ENCODE assay signal across 11 cellular contexts in the genomic region with DNA sequence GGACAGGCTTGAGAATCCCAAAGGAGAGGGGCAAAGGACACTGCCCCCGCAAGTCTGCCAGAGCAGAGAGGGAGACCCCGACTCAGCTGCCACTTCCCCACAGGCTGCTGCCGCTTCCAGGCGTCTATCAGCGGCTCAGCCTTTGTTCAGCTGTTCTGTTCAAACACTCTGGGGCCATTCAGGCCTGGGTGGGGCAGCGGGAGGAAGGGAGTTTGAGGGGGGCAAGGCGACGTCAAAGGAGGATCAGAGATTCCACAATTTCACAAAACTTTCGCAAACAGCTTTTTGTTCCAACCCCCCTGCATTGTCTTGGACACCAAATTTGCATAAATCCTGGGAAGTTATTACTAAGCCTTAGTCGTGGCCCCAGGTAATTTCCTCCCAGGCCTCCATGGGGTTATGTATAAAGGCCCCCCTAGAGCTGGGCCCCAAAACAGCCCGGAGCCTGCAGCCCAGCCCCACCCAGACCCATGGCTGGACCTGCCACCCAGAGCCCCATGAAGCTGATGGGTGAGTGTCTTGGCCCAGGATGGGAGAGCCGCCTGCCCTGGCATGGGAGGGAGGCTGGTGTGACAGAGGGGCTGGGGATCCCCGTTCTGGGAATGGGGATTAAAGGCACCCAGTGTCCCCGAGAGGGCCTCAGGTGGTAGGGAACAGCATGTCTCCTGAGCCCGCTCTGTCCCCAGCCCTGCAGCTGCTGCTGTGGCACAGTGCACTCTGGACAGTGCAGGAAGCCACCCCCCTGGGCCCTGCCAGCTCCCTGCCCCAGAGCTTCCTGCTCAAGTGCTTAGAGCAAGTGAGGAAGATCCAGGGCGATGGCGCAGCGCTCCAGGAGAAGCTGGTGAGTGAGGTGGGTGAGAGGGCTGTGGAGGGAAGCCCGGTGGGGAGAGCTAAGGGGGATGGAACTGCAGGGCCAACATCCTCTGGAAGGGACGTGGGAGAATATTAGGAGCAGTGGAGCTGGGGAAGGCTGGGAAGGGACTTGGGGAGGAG. TPM values are rescaled to one million over a fixed set of nuclear protein-coding genes. Genes with fewer than 3 reads are reported as not detected.
DNase-seq lines count a peak whose midpoint lies in the region; ATAC-seq and TF ChIP-seq lines count a peak whose summit lies in the region.
"Had no signal": no experiment of that assay in that cellular context is flagged by ENCODE, and none has a peak within 500 bp of the region (broad histone marks: within the 10 kb centered on the region; RNA-seq: fewer than 3 reads in every experiment).

A gene with protein sequence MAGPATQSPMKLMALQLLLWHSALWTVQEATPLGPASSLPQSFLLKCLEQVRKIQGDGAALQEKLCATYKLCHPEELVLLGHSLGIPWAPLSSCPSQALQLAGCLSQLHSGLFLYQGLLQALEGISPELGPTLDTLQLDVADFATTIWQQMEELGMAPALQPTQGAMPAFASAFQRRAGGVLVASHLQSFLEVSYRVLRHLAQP (plus strand): TSS at position 436 of the 993 bp plus-strand sequence. CDS start 35 bp downstream, at position 471.

- H4K20me1 ChIP-seq in hepatocyte (ENCODE audit: insufficient read depth, poor library complexity, severe bottlenecking): no peaks in the 10 kb centered on the region
- no peaks in the 10 kb centered on the region for H4K20me1 ChIP-seq in MM.1S (ENCODE audit: insufficient read depth, low read length)

- peaks cover 17 to 22% of the 10 kb centered on the region in 2 donors for H3K4me1 ChIP-seq in breast epithelium
- peaks cover 24 to 39% of the 10 kb centered on the region in 2 donors for H3K4me1 ChIP-seq in adrenal gland (replicated peaks in 1 of 2)
- peaks cover 14% of the 10 kb centered on the region for H3K4me1 ChIP-seq in hepatocyte (ENCODE audit: insufficient read depth)
- peaks cover 24 to 44% (median 34%) of the 10 kb centered on the region in 4 donors for H3K4me1 ChIP-seq in transverse colon
- H3K4me1 ChIP-seq in MM.1S (ENCODE audit: low read length): no peaks in the 10 kb centered on the region

- no peaks in the 10 kb centered on the region for H3K9me3 Mint-ChIP-seq in MCF 10A (ENCODE audit: unreplicated experiment)
- H3K9me3 Mint-ChIP-seq in stimulated activated memory B cell treated with anti-CD40 and anti-IgM and Interleukin-4, amounts not matched to agents 10 μg/mL and 1 μg/mL and 100 μg/mL, for 72 hours: no peaks in the 10 kb centered on the region

- peaks cover 20% of the 10 kb centered on the region for H3K36me3 Mint-ChIP-seq in MCF 10A (ENCODE audit: insufficient read depth, unreplicated experiment)
- peaks cover 22% of the 10 kb centered on the region for H3K36me3 Mint-ChIP-seq in stimulated activated memory B cell treated with anti-CD40 and anti-IgM and Interleukin-4, amounts not matched to agents 10 μg/mL and 1 μg/mL and 100 μg/mL, for 72 hours

- H3K27ac Mint-ChIP-seq in MCF 10A (ENCODE audit: low read depth, unreplicated experiment): peak within 1 kb of the TSS; percentile 39
- H3K27ac Mint-ChIP-seq in stimulated activated memory B cell treated with anti-CD40 and anti-IgM and Interleukin-4, amounts not matched to agents 10 μg/mL and 1 μg/mL and 100 μg/mL, for 72 hours: no peak within 1 kb of the TSS

- H3F3A ChIP-seq in MM.1S (ENCODE audit: insufficient read depth, low read length): no peaks in the 10 kb centered on the region

- peaks cover 35% of the 10 kb centered on the region for H3K4me1 Mint-ChIP-seq in MCF 10A (ENCODE audit: insufficient read depth, unreplicated experiment)
- peaks cover 8% of the 10 kb centered on the region for H3K4me1 Mint-ChIP-seq in stimulated activated memory B cell treated with anti-CD40 and anti-IgM and Interleukin-4, amounts not matched to agents 10 μg/mL and 1 μg/mL and 100 μg/mL, for 72 hours

- TF ChIP-seq POLR2A in breast epithelium (IDR thresholded peaks at IDR 0.05) (no peak), adrenal gland (IDR thresholded peaks at IDR 0.05) (no peak), transverse colon (IDR thresholded peaks at IDR 0.05) (peak; percentile 41)

- POLR2A ChIA-PET in MCF 10A (lab: Yijun Ruan, JAX): interaction anchor here (0.7 to 8.1 kb wide), 14 partner anchors 7 to 165 kb away, joined by 3 to 164 read pairs (median 4); partner anchors contain the start of genes CASC3, MED24, NR1D1 and PSMD3

- H3K36me3 ChIP-seq in breast epithelium: no peaks in the 10 kb centered on the region
- H3K36me3 ChIP-seq in adrenal gland (replicated peaks in 1 of 2): no peaks in the 10 kb centered on the region
- H3K36me3 ChIP-seq in hepatocyte (replicated peaks; ENCODE audit: insufficient read depth, low read depth): no peaks in the 10 kb centered on the region
- H3K36me3 ChIP-seq in transverse colon: peaks cover 0 to 3% (median 0%) of the 10 kb centered on the region in 4 donors
- H3K36me3 ChIP-seq in MM.1S (replicated peaks; ENCODE audit: insufficient read depth, low read length): no peaks in the 10 kb centered on the region

- no peak within 1 kb of the TSS for H3K4me3 ChIP-seq in breast epithelium
- H3K4me3 ChIP-seq in adrenal gland: no peak within 1 kb of the TSS
- H3K4me3 ChIP-seq in hepatocyte: no peak within 1 kb of the TSS
- no peak within 1 kb of the TSS for H3K4me3 ChIP-seq in transverse colon
- no peak within 1 kb of the TSS for H3K4me3 ChIP-seq in MM.1S (ENCODE audit: low read length)

- H3K27me3 Mint-ChIP-seq in MCF 10A (ENCODE audit: insufficient read depth, unreplicated experiment): no peaks in the 10 kb centered on the region
- peaks cover 16% of the 10 kb centered on the region for H3K27me3 Mint-ChIP-seq in stimulated activated memory B cell treated with anti-CD40 and anti-IgM and Interleukin-4, amounts not matched to agents 10 μg/mL and 1 μg/mL and 100 μg/mL, for 72 hours

- ATAC-seq in stimulated activated memory B cell treated with anti-CD40 and anti-IgM and Interleukin-4, amounts not matched to agents 10 μg/mL and 1 μg/mL and 100 μg/mL, for 72 hours: no peak

- no peak within 1 kb of the TSS for H3K9ac ChIP-seq in MM.1S (ENCODE audit: low read length)

- H3K79me2 ChIP-seq in hepatocyte: no peaks in the 10 kb centered on the region
- no peaks in the 10 kb centered on the region for H3K79me2 ChIP-seq in MM.1S (ENCODE audit: low read length)

- TF ChIP-seq CTCF in MCF 10A (IDR thresholded peaks at IDR 0.05; ENCODE audit: unreplicated experiment) (no peak), breast epithelium (IDR thresholded peaks at IDR 0.05) (no peak), adrenal gland (IDR thresholded peaks at IDR 0.05) (no peak), hepatocyte (IDR thresholded peaks at IDR 0.05; ENCODE audit: poor library complexity) (no peak), transverse colon (IDR thresholded peaks at IDR 0.05) (no peak), MM.1S (IDR thresholded peaks at IDR 0.05; ENCODE audit: low read length) (no peak)

- in situ Hi-C loops in transverse colon (cut with MboI; ENCODE audit: low pct_ligation_motif_present in 1 of 4, low pct_unique_long_range_greater_than_20kb in 1 of 4, low sequenced_read_pairs in 3 of 4): loop anchor here in 1 of 4 donors (25.0 kb wide), 1 partner anchor 272 kb away; the partner anchor contains the start of gene CDC6

- H2AFZ ChIP-seq in hepatocyte (no peak within 1 kb of the TSS), MM.1S (ENCODE audit: low read length) (no peak within 1 kb of the TSS)

- 58 to 69% (median 64%) methylated on average over 12 to 20 of the region's 20 CpGs for WGBS in adrenal gland, 4 donors
- WGBS in hepatocyte (ENCODE audit: low lambda C conversion rate, missing lambda C conversion rate): 46% methylated on average over 20 of the region's 20 CpGs
- WGBS in transverse colon (ENCODE audit: low coverage in 1 of 2), 2 donors: 40% methylated on average over 4 to 19 of the region's 20 CpGs

- no TSS peak for BruUV-seq in MCF 10A (replicated peaks; lab: Mats Ljungman, UMichigan)

- no peak within 1 kb of the TSS for H3K4me2 ChIP-seq in hepatocyte
- H3K4me2 ChIP-seq in MM.1S (ENCODE audit: low read depth, low read length): no peak within 1 kb of the TSS

- no peaks in the 10 kb centered on the region for H3K27me3 ChIP-seq in breast epithelium
- H3K27me3 ChIP-seq in adrenal gland: no peaks in the 10 kb centered on the region
- no peaks in the 10 kb centered on the region for H3K27me3 ChIP-seq in hepatocyte
- H3K27me3 ChIP-seq in transverse colon: no peaks in the 10 kb centered on the region
- H3K27me3 ChIP-seq in MM.1S (replicated peaks; ENCODE audit: insufficient read depth, low read length): no peaks in the 10 kb centered on the region

- no peaks in the 10 kb centered on the region for H3K9me2 ChIP-seq in hepatocyte (replicated peaks; ENCODE audit: insufficient read depth)
- H3K9me2 ChIP-seq in MM.1S (replicated peaks; ENCODE audit: insufficient read depth, low read length): no peaks in the 10 kb centered on the region

- no peaks in the 10 kb centered on the region for H3K9me3 ChIP-seq in breast epithelium
- H3K9me3 ChIP-seq in adrenal gland (replicated peaks in 1 of 3): no peaks in the 10 kb centered on the region
- H3K9me3 ChIP-seq in hepatocyte (ENCODE audit: low read depth): no peaks in the 10 kb centered on the region
- no peaks in the 10 kb centered on the region for H3K9me3 ChIP-seq in transverse colon
- no peaks in the 10 kb centered on the region for H3K9me3 ChIP-seq in MM.1S (replicated peaks; ENCODE audit: insufficient read depth, low read length)

- H3K4me3 Mint-ChIP-seq in MCF 10A (ENCODE audit: unreplicated experiment): peak within 1 kb of the TSS; percentile 65
- no peak within 1 kb of the TSS for H3K4me3 Mint-ChIP-seq in stimulated activated memory B cell treated with anti-CD40 and anti-IgM and Interleukin-4, amounts not matched to agents 10 μg/mL and 1 μg/mL and 100 μg/mL, for 72 hours

- intact Hi-C loops in MCF 10A (cut with micrococcal nuclease) (no loop called here), breast epithelium (cut with DNase I; ENCODE audit: low total_unique reads) (no loop called here), adrenal gland (cut with DNase I) (loop anchor here in 1 of 2 donors (5.0 to 10.0 kb wide), 2 partner anchors 60 to 77 kb away; no protein-coding TSS in a partner anchor), transverse colon (cut with DNase I; ENCODE audit: low total_unique reads) (loop anchor here (10.0 kb wide), 2 partner anchors 110 to 180 kb away; partner anchors contain the start of gene MSL1)

- peak; percentile 92 for DNase-seq in MCF 10A (ENCODE audit: unreplicated experiment)
- no peak for DNase-seq in breast epithelium (ENCODE audit: low spot score in 2 of 2)
- peak in 1 of 7 donors; percentile 22 for DNase-seq in adrenal gland
- DNase-seq in hepatocyte (ENCODE audit: low spot score): peak; percentile 33
- peak; percentile 62 for DNase-seq in transverse colon
- DNase-seq in MM.1S: no peak
- DNase-seq in activated CD4-positive, alpha-beta T cell treated with anti-CD3 and anti-CD28 coated beads, Interleukin-2, amount 50 U/mL, for 4 hours: no peak
- DNase-seq: activated CD8-positive, alpha-beta memory T cell treated with anti-CD3 and anti-CD28 coated beads, Interleukin-2, amount 50 U/mL, for 48 hours; hypothalamus had no signal

- CTCF ChIA-PET in MCF 10A (lab: Yijun Ruan, JAX): interaction anchor here (0.6 to 10.7 kb wide), 13 partner anchors 7 to 807 kb away, joined by 3 to 237 read pairs (median 6); no protein-coding TSS in a partner anchor

- no peak for TF ChIP-seq EP300 in transverse colon (IDR thresholded peaks at IDR 0.05; ENCODE audit: low read depth)

- H3K27ac ChIP-seq in breast epithelium (peak within 1 kb of the TSS in 1 of 2 donors; percentile 19), adrenal gland (peak within 1 kb of the TSS in 3 of 5 donors; percentile 80 to 87 (median 85)), hepatocyte (no peak within 1 kb of the TSS), transverse colon (peak within 1 kb of the TSS; percentile 13 to 70 (median 61)), MM.1S (ENCODE audit: low read length) (no peak within 1 kb of the TSS)

RNA-seq across cellular contexts. Expression of the gene that starts here (rescaled TPM):
- total RNA-seq in MCF 10A (2022): 9.6 and 17.1 TPM in 2 replicates
- total RNA-seq in breast epithelium: 10 to 100 TPM in 1 of 3 donors, under 1 TPM in 1, not detected in 1; 0.32 to 13.0 TPM
- total RNA-seq in adrenal gland: under 1 TPM in 4 of 8 donors, not detected in 4; 0.32 to 0.74 (median 0.44) TPM
- 1 to 10 TPM in 1 of 3 donors, under 1 TPM in 2; 0.24 to 6.1 (median 0.80) TPM for polyA plus RNA-seq in adrenal gland
- total RNA-seq in hepatocyte: 0.12 TPM in 1 of 2 replicates, not detected in the other
- polyA plus RNA-seq in hepatocyte: 0.36 TPM in 1 of 2 replicates, not detected in the other
- total RNA-seq in transverse colon: 10 to 100 TPM in 1 of 4 donors, 1 to 10 TPM in 1, not detected in 2; 2.6 to 38.9 TPM
- total RNA-seq: NCI-H460 had no signal

Comparison
In these comparisons a context has a peak if more than half of its experiments do, and no peak if none do; other contexts are left out.
1. DNase-seq: peak in MCF 10A (single experiment) and transverse colon (single experiment); none in breast epithelium (0 of 2), MM.1S (single experiment) and activated CD4-positive, alpha-beta T cell treated with anti-CD3 and anti-CD28 coated beads, Interleukin-2, amount 50 U/mL, for 4 hours (0 of 2).
2. Peak in DNase-seq in hepatocyte; RNA of the gene not detected or under 1 TPM.
3. H3K27ac ChIP-seq: peak in adrenal gland (3 of 5) and transverse colon (4 of 4); none in hepatocyte (single experiment) and MM.1S (single experiment).